1 cellular context compared by ENCODE assay signal in the genomic region with DNA sequence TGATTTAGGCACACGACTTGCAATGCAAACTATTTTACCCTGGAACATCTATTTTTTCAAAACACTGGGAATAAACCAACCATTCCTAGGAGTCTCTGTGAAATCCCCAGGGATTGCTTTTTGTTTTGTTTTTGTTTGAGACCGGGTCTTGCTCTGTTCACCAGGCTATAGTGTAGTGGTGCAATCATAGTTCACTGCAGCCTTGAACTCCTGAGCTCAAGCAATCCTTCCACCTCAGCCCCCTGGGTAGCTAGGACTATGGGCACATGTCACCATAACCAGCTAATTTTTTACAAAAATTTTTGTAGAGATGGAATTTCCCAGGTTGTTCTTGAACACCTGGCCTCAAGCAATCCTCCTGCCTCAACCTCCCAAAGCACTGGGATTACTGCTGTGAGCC.
TF ChIP-seq lines count a peak whose summit lies in the region.

No MANE protein-coding gene starts in this region.

TF ChIP-seq in HepG2, 621 proteins besides CTCF, POLR2A, EP300 and RAD21:
- TF ChIP-seq, protein P1, sequence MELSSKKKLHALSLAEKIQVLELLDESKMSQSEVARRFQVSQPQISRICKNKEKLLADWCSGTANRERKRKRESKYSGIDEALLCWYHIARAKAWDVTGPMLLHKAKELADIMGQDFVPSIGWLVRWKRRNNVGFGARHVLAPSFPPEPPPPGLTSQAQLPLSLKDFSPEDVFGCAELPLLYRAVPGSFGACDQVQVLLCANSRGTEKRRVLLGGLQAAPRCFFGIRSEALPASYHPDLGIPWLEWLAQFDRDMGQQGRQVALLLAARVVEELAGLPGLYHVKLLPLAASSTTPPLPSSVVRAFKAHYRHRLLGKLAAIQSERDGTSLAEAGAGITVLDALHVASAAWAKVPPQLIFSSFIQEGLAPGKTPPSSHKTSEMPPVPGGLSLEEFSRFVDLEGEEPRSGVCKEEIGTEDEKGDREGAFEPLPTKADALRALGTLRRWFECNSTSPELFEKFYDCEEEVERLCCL (CRISPR knock-in tag; IDR thresholded peaks at IDR 0.05; ENCODE audit: borderline replicate concordance): no peak
- TF ChIP-seq ZNF335 (CRISPR knock-in tag; IDR thresholded peaks at IDR 0.05): no peak
- TF ChIP-seq HNF4A (CRISPR knock-in tag; IDR thresholded peaks at IDR 0.05): peak; percentile 71
- TF ChIP-seq ZNF432 (CRISPR knock-in tag; IDR thresholded peaks at IDR 0.05; ENCODE audit: borderline replicate concordance): no peak
- TF ChIP-seq HOXD1 (CRISPR knock-in tag; IDR thresholded peaks at IDR 0.05): no peak
- TF ChIP-seq CEBPG (CRISPR knock-in tag; IDR thresholded peaks at IDR 0.05): peak; percentile 64
- no peak for TF ChIP-seq GZF1 (CRISPR knock-in tag; IDR thresholded peaks at IDR 0.05)
- no peak for TF ChIP-seq ZNF724P (CRISPR knock-in tag; IDR thresholded peaks at IDR 0.05; ENCODE audit: borderline replicate concordance)
- no peak for TF ChIP-seq FOSL2 (CRISPR knock-in tag; IDR thresholded peaks at IDR 0.05)
- TF ChIP-seq ZNF260 (CRISPR knock-in tag; IDR thresholded peaks at IDR 0.05; ENCODE audit: borderline replicate concordance, low read depth): no peak
- TF ChIP-seq, protein P2, sequence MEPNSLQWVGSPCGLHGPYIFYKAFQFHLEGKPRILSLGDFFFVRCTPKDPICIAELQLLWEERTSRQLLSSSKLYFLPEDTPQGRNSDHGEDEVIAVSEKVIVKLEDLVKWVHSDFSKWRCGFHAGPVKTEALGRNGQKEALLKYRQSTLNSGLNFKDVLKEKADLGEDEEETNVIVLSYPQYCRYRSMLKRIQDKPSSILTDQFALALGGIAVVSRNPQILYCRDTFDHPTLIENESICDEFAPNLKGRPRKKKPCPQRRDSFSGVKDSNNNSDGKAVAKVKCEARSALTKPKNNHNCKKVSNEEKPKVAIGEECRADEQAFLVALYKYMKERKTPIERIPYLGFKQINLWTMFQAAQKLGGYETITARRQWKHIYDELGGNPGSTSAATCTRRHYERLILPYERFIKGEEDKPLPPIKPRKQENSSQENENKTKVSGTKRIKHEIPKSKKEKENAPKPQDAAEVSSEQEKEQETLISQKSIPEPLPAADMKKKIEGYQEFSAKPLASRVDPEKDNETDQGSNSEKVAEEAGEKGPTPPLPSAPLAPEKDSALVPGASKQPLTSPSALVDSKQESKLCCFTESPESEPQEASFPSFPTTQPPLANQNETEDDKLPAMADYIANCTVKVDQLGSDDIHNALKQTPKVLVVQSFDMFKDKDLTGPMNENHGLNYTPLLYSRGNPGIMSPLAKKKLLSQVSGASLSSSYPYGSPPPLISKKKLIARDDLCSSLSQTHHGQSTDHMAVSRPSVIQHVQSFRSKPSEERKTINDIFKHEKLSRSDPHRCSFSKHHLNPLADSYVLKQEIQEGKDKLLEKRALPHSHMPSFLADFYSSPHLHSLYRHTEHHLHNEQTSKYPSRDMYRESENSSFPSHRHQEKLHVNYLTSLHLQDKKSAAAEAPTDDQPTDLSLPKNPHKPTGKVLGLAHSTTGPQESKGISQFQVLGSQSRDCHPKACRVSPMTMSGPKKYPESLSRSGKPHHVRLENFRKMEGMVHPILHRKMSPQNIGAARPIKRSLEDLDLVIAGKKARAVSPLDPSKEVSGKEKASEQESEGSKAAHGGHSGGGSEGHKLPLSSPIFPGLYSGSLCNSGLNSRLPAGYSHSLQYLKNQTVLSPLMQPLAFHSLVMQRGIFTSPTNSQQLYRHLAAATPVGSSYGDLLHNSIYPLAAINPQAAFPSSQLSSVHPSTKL (CRISPR knock-in tag; IDR thresholded peaks at IDR 0.05): peak; percentile 51
- TF ChIP-seq, protein P3, sequence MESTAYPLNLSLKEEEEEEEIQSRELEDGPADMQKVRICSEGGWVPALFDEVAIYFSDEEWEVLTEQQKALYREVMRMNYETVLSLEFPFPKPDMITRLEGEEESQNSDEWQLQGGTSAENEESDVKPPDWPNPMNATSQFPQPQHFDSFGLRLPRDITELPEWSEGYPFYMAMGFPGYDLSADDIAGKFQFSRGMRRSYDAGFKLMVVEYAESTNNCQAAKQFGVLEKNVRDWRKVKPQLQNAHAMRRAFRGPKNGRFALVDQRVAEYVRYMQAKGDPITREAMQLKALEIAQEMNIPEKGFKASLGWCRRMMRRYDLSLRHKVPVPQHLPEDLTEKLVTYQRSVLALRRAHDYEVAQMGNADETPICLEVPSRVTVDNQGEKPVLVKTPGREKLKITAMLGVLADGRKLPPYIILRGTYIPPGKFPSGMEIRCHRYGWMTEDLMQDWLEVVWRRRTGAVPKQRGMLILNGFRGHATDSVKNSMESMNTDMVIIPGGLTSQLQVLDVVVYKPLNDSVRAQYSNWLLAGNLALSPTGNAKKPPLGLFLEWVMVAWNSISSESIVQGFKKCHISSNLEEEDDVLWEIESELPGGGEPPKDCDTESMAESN (CRISPR knock-in tag; conservative IDR thresholded peaks at IDR 0.05): 0 out of 2 replicates have a peak, but pooled peaks have one; percentile 8
- TF ChIP-seq POLR2AphosphoS5 (IDR thresholded peaks at IDR 0.05; ENCODE audit: low read depth, low read length): no peak
- peak; percentile 29; the same call in 1 of the 2 replicates for TF ChIP-seq BCL6 (CRISPR knock-in tag; IDR thresholded peaks at IDR 0.05)
- TF ChIP-seq JUND (CRISPR knock-in tag; IDR thresholded peaks at IDR 0.05): no peak
- TF ChIP-seq, protein P4, sequence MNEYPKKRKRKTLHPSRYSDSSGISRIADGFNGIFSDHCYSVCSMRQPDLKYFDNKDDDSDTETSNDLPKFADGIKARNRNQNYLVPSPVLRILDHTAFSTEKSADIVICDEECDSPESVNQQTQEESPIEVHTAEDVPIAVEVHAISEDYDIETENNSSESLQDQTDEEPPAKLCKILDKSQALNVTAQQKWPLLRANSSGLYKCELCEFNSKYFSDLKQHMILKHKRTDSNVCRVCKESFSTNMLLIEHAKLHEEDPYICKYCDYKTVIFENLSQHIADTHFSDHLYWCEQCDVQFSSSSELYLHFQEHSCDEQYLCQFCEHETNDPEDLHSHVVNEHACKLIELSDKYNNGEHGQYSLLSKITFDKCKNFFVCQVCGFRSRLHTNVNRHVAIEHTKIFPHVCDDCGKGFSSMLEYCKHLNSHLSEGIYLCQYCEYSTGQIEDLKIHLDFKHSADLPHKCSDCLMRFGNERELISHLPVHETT (CRISPR knock-in tag; conservative IDR thresholded peaks at IDR 0.05): no peak
- TF ChIP-seq ZNF317 (CRISPR knock-in tag; IDR thresholded peaks at IDR 0.05): no peak
- no peak for TF ChIP-seq PLRG1 (conservative IDR thresholded peaks at IDR 0.05)
- TF ChIP-seq ZNF501 (CRISPR knock-in tag; IDR thresholded peaks at IDR 0.05): no peak
- TF ChIP-seq RARA (CRISPR knock-in tag; IDR thresholded peaks at IDR 0.05): peak; percentile 93
- TF ChIP-seq, protein P5, sequence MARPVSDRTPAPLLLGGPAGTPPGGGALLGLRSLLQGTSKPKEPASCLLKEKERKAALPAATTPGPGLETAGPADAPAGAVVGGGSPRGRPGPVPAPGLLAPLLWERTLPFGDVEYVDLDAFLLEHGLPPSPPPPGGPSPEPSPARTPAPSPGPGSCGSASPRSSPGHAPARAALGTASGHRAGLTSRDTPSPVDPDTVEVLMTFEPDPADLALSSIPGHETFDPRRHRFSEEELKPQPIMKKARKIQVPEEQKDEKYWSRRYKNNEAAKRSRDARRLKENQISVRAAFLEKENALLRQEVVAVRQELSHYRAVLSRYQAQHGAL (CRISPR knock-in tag; IDR thresholded peaks at IDR 0.05; ENCODE audit: not compliant biosample characterization): no peak
- no peak for TF ChIP-seq PRPF4 (IDR thresholded peaks at IDR 0.05; ENCODE audit: low read depth, low read length, poor library complexity, severe bottlenecking)
- peak; percentile 57; the same call in 1 of the 2 replicates for TF ChIP-seq SALL1 (CRISPR knock-in tag; IDR thresholded peaks at IDR 0.05)
- TF ChIP-seq, protein P6, sequence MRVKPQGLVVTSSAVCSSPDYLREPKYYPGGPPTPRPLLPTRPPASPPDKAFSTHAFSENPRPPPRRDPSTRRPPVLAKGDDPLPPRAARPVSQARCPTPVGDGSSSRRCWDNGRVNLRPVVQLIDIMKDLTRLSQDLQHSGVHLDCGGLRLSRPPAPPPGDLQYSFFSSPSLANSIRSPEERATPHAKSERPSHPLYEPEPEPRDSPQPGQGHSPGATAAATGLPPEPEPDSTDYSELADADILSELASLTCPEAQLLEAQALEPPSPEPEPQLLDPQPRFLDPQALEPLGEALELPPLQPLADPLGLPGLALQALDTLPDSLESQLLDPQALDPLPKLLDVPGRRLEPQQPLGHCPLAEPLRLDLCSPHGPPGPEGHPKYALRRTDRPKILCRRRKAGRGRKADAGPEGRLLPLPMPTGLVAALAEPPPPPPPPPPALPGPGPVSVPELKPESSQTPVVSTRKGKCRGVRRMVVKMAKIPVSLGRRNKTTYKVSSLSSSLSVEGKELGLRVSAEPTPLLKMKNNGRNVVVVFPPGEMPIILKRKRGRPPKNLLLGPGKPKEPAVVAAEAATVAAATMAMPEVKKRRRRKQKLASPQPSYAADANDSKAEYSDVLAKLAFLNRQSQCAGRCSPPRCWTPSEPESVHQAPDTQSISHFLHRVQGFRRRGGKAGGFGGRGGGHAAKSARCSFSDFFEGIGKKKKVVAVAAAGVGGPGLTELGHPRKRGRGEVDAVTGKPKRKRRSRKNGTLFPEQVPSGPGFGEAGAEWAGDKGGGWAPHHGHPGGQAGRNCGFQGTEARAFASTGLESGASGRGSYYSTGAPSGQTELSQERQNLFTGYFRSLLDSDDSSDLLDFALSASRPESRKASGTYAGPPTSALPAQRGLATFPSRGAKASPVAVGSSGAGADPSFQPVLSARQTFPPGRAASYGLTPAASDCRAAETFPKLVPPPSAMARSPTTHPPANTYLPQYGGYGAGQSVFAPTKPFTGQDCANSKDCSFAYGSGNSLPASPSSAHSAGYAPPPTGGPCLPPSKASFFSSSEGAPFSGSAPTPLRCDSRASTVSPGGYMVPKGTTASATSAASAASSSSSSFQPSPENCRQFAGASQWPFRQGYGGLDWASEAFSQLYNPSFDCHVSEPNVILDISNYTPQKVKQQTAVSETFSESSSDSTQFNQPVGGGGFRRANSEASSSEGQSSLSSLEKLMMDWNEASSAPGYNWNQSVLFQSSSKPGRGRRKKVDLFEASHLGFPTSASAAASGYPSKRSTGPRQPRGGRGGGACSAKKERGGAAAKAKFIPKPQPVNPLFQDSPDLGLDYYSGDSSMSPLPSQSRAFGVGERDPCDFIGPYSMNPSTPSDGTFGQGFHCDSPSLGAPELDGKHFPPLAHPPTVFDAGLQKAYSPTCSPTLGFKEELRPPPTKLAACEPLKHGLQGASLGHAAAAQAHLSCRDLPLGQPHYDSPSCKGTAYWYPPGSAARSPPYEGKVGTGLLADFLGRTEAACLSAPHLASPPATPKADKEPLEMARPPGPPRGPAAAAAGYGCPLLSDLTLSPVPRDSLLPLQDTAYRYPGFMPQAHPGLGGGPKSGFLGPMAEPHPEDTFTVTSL (CRISPR knock-in tag; IDR thresholded peaks at IDR 0.05; ENCODE audit: borderline replicate concordance): peak; percentile 37; the same call in 1 of the 2 replicates
- 0 out of 2 replicates have a peak, but pooled peaks have one; percentile 16 for TF ChIP-seq NCOA2 (CRISPR knock-in tag; IDR thresholded peaks at IDR 0.05)
- peak; percentile 60; the same call in 1 of the 2 replicates for TF ChIP-seq CEBPB (IDR thresholded peaks at IDR 0.05; ENCODE audit: borderline replicate concordance, low read depth, low read length)
- TF ChIP-seq, protein P7, sequence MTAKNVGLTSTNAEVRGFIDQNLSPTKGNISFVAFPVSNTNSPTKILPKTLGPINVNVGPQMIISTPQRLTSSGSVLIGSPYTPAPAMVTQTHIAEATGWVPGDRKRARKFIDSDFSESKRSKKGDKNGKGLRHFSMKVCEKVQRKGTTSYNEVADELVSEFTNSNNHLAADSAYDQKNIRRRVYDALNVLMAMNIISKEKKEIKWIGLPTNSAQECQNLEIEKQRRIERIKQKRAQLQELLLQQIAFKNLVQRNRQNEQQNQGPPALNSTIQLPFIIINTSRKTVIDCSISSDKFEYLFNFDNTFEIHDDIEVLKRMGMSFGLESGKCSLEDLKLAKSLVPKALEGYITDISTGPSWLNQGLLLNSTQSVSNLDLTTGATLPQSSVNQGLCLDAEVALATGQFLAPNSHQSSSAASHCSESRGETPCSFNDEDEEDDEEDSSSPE (CRISPR knock-in tag; IDR thresholded peaks at IDR 0.05): no peak
- no peak for TF ChIP-seq POLR2AphosphoS2 (IDR thresholded peaks at IDR 0.05; ENCODE audit: low read depth, low read length)
- TF ChIP-seq ZNF841 (CRISPR knock-in tag; IDR thresholded peaks at IDR 0.05; ENCODE audit: borderline replicate concordance): no peak
- TF ChIP-seq, protein P8, sequence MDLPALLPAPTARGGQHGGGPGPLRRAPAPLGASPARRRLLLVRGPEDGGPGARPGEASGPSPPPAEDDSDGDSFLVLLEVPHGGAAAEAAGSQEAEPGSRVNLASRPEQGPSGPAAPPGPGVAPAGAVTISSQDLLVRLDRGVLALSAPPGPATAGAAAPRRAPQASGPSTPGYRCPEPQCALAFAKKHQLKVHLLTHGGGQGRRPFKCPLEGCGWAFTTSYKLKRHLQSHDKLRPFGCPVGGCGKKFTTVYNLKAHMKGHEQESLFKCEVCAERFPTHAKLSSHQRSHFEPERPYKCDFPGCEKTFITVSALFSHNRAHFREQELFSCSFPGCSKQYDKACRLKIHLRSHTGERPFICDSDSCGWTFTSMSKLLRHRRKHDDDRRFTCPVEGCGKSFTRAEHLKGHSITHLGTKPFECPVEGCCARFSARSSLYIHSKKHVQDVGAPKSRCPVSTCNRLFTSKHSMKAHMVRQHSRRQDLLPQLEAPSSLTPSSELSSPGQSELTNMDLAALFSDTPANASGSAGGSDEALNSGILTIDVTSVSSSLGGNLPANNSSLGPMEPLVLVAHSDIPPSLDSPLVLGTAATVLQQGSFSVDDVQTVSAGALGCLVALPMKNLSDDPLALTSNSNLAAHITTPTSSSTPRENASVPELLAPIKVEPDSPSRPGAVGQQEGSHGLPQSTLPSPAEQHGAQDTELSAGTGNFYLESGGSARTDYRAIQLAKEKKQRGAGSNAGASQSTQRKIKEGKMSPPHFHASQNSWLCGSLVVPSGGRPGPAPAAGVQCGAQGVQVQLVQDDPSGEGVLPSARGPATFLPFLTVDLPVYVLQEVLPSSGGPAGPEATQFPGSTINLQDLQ (CRISPR knock-in tag; IDR thresholded peaks at IDR 0.05): no peak
